In the genomic region with DNA sequence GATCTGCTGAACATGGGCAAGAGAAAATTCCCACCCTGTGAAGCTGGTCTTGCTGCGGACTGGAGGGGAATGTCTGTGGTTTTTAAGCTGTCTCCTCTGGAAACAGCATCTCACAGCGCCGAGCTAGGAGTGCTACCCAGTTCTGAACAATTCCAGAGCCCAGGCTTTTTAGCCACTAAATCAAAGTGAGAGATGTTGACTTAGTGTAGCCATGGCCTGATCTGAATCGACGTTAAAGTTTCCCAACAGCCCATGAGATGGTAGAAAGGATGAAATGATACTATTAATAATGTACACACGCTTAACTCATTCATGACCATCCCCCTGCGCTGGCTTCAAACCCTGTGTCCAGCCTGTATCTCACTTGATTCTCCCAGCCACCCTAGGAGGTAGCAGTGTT, we compare ENCODE assay signal across 25 cellular contexts.
DNase-seq lines count a peak whose midpoint lies in the region; ATAC-seq and TF ChIP-seq lines count a peak whose summit lies in the region.
"Had no signal": no experiment of that assay in that cellular context is flagged by ENCODE, and none has a peak within 500 bp of the region (broad histone marks: within the 10 kb centered on the region; RNA-seq: fewer than 3 reads in every experiment).

No MANE protein-coding gene starts in this region.

- peak overlapping the region in 8 of 11 experiments; percentile 19 to 65 (median 52); a peak in 15 of 22 replicates for H3K4me2 ChIP-seq in BLaER1 treated with 17β-estradiol and CSF1 and Interleukin-3, amounts not matched to agents 10 nM and 100 nM

- H3K4me1 ChIP-seq in BLaER1 treated with 17β-estradiol and CSF1 and Interleukin-3, amounts not matched to agents 10 nM and 100 nM: peaks cover 0 to 30% (median 21%) of the 10 kb centered on the region in 10 experiments; a peak in 17 of 20 replicates
- H3K4me1 ChIP-seq in muscle layer of duodenum (ENCODE audit: control insufficient read depth in 1 of 2, insufficient read depth in 2 of 2, low read length in 2 of 2): peaks cover 0 to 35% of the 10 kb centered on the region in 2 donors
- H3K4me1 ChIP-seq in stomach: peaks cover 7 to 61% (median 35%) of the 10 kb centered on the region in 4 donors
- H3K4me1 ChIP-seq: SJCRH30 had no signal

- TF ChIP-seq POLR2A in stomach (IDR thresholded peaks at IDR 0.05): no peak

- H3K9me3 ChIP-seq in BLaER1 treated with 17β-estradiol and CSF1 and Interleukin-3, amounts not matched to agents 10 nM and 100 nM (replicated peaks in 1 of 11): no peaks in the 10 kb centered on the region
- H3K9me3 ChIP-seq in muscle layer of duodenum (ENCODE audit: control insufficient read depth in 1 of 2, low read length in 2 of 2) (no peaks in the 10 kb centered on the region), stomach (no peaks in the 10 kb centered on the region)
- H3K9me3 ChIP-seq: SJCRH30 had no signal

- TF ChIP-seq CTCF in stomach (IDR thresholded peaks at IDR 0.05): no peak

- H3K4me3 ChIP-seq in BLaER1 treated with 17β-estradiol and CSF1 and Interleukin-3, amounts not matched to agents 10 nM and 100 nM: no peak overlapping the region
- H3K4me3 ChIP-seq in muscle layer of duodenum (ENCODE audit: low read depth in 1 of 2, low read length in 2 of 2): no peak overlapping the region
- H3K4me3 ChIP-seq in stomach: no peak overlapping the region
- H3K4me3 ChIP-seq: SJCRH30 had no signal

- no peak for TF ChIP-seq EP300 in stomach (IDR thresholded peaks at IDR 0.05)

- intact Hi-C loops in stomach (cut with DNase I; ENCODE audit: low total_unique reads): no loop called here

- H3K36me3 ChIP-seq in BLaER1 treated with 17β-estradiol and CSF1 and Interleukin-3, amounts not matched to agents 10 nM and 100 nM: no peaks in the 10 kb centered on the region
- H3K36me3 ChIP-seq in muscle layer of duodenum (ENCODE audit: control insufficient read depth in 1 of 2, insufficient read depth in 2 of 2, low read length in 2 of 2): no peaks in the 10 kb centered on the region
- H3K36me3 ChIP-seq in stomach: no peaks in the 10 kb centered on the region
- H3K36me3 ChIP-seq: SJCRH30 had no signal

- ATAC-seq in activated CD4-positive, CD25-positive, alpha-beta regulatory T cell treated with anti-CD3 and anti-CD28 coated beads, Interleukin-2, amount 50 U/mL, for 24 hours: no peak
- ATAC-seq: left colon had no signal

- H3K27me3 ChIP-seq in BLaER1 treated with 17β-estradiol and CSF1 and Interleukin-3, amounts not matched to agents 10 nM and 100 nM: no peaks in the 10 kb centered on the region
- H3K27me3 ChIP-seq in muscle layer of duodenum (ENCODE audit: low read depth, low read length): no peaks in the 10 kb centered on the region
- H3K27me3 ChIP-seq in stomach: peaks cover 0 to 9% (median 6%) of the 10 kb centered on the region in 3 donors

- peak overlapping the region in 1 of 11 experiments; percentile 15; a peak in 1 of 22 replicates for H3K9ac ChIP-seq in BLaER1 treated with 17β-estradiol and CSF1 and Interleukin-3, amounts not matched to agents 10 nM and 100 nM

- 54 to 74% (median 58%) methylated on average over 7 of the region's 7 CpGs for WGBS in stomach, 5 donors

- DNase-seq in caudate nucleus (lab: John Stamatoyannopoulos, UW) (no peak), stomach (no peak), iPS-NIHi7 (ENCODE audit: extremely low spot score) (no peak), NK-92 (lab: John Stamatoyannopoulos, UW; ENCODE audit: unreplicated experiment) (no peak), T-helper 1 cell (no peak)
- DNase-seq: activated B cell treated with CpG ODN at 0.5 μM for 24 hours; activated CD4-positive, alpha-beta T cell treated with anti-CD3 and anti-CD28 coated beads, Interleukin-2, amount 50 U/mL, for 4 hours; activated gamma-delta T cell treated with Interleukin-2 at 50 U/mL for 16 hours; activated T-cell treated with anti-CD3 and anti-CD28 coated beads, Interleukin-2, amount 50 U/mL, for 48 hours; dermis blood vessel endothelial cell; EL; GOT3; HFFc6; hippocampal formation; IMR-90; left colon; NCI-H146; NCI-H446; NCI-H774; SJCRH30; stimulated activated CD4-positive, alpha-beta T cell treated with anti-CD3 and anti-CD28 coated beads, Interleukin-15, amount 100 ng/mL, for 24 hours; stimulated activated CD4-positive, alpha-beta T cell treated with anti-CD3 and anti-CD28 coated beads, Interleukin-4, amount 100 ng/mL, for 4 hours had no signal

- no peak overlapping the region for H3K27ac ChIP-seq in BLaER1 treated with 17β-estradiol and CSF1 and Interleukin-3, amounts not matched to agents 10 nM and 100 nM
- H3K27ac ChIP-seq in caudate nucleus (ENCODE audit: low read depth, low read length) (peak overlapping the region; percentile 46), muscle layer of duodenum (ENCODE audit: low read length) (peak overlapping the region; percentile 34), stomach (peak overlapping the region in 4 of 5 donors; percentile 24 to 89 (median 58))
- H3K27ac ChIP-seq: SJCRH30 had no signal

- no peaks in the 10 kb centered on the region for H4K20me1 ChIP-seq in BLaER1 treated with 17β-estradiol and CSF1 and Interleukin-3, amounts not matched to agents 10 nM and 100 nM

Comparison
In these comparisons a context has a peak if more than half of its experiments do, and no peak if none do; other contexts are left out.
1. H3K27ac ChIP-seq: peak in caudate nucleus (single experiment), muscle layer of duodenum (single experiment) and stomach (4 of 5); none in BLaER1 treated with 17β-estradiol and CSF1 and Interleukin-3, amounts not matched to agents 10 nM and 100 nM (0 of 11).